31 cellular contexts compared by ENCODE assay signal in the genomic region with DNA sequence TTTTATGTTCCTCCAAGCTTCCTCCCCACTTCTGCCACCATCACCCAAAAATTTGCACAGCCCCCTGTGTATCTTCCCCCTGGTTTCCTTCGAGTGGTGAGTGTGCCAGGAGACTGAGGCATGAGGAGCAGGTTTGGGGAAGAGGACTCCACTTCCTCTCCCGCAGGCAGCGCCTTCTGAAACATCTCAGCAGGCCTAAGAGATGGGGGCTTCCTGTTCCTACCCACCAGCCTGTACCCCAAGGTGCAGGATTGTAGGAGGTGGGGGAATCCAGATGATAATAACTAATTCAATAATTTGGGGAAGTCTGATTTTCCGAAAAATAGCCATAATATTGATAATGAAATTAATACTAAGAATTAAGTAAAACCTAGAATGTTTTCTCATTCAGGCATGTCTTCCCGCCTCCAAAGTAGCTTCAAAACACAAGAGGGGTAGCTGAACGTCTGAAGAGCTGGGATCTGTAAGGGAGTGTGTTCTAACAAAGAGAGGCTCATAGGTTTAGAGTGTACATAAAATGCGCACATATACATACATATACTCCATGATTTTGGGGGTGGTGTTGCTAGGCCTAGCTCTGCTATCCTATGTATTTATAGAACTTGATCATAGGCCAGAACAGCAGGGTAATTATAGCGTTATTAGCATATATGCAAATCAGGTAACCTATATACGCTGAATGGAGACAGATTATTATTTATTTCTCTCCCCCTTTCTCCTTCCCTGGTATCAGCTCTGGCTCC.
"Had no signal": no experiment of that assay in that cellular context is flagged by ENCODE, and none has a peak within 500 bp of the region (broad histone marks: within the 10 kb centered on the region; RNA-seq: fewer than 3 reads in every experiment).

No MANE protein-coding gene starts in this region.

- H3K36me3 Mint-ChIP-seq: activated naive CD8-positive, alpha-beta T cell had no signal

- H3K4me3 ChIP-seq: body of pancreas, cardiac muscle cell, coronary artery, heart left ventricle, left lung, lung, mucosa of descending colon, ovary, right lobe of liver, thoracic aorta, vagina had no signal

- H3K9me3 ChIP-seq: body of pancreas, heart left ventricle, left lung, mucosa of descending colon, neutrophil, ovary, right lobe of liver, thoracic aorta, vagina had no signal

- H3K4me3 Mint-ChIP-seq: activated naive CD8-positive, alpha-beta T cell; effector memory CD8-positive, alpha-beta T cell; natural killer cell treated with Interleukin-12 subunit alpha and Interleukin-12 subunit beta and Interleukin-15 and Interleukin-18, amount 100 ng/mL, for 72 hours; stimulated activated naive CD8-positive, alpha-beta T cell treated with anti-CD3 and anti-CD28 coated beads, Interleukin-15, Interleukin-2, amounts not matched to agents 100 ng/mL and 50 ng/mL, for 24 hours had no signal

- FAIRE-seq: endothelial cell of umbilical vein, TTC549 had no signal

- H3K27me3 ChIP-seq: ovary had no signal

- H3K4me1 ChIP-seq: foreskin keratinocyte had no signal

- ATAC-seq: body of pancreas; effector memory CD8-positive, alpha-beta T cell; esophagus mucosa; foreskin keratinocyte; heart left ventricle; left lung; mucosa of descending colon; natural killer cell treated with Interleukin-12 subunit alpha and Interleukin-12 subunit beta and Interleukin-15 and Interleukin-18, amount 100 ng/mL, for 72 hours; right lobe of liver had no signal

- H3K27ac ChIP-seq: body of pancreas, cardiac muscle cell, coronary artery, foreskin keratinocyte, heart left ventricle, left lung, neutrophil, ovary, right lobe of liver, thoracic aorta, vagina, VCaP had no signal

- H3K36me3 ChIP-seq: cardiac muscle cell, heart left ventricle, left lung, neutrophil, ovary, right lobe of liver, thoracic aorta, vagina had no signal

- DNase-seq: activated CD4-positive, alpha-beta T cell treated with anti-CD3 and anti-CD28 coated beads for 4 hours; activated CD4-positive, alpha-beta T cell treated with anti-CD3 and anti-CD28 coated beads, Interleukin-2, amount 50 U/mL, for 4 hours; activated effector memory CD4-positive, alpha-beta T cell treated with Interleukin-2 at 50 U/mL for 16 hours; activated naive CD4-positive, alpha-beta T cell treated with Interleukin-2 at 50 U/mL for 16 hours; aorta; body of pancreas; cerebellar nuclear complex; effector memory CD8-positive, alpha-beta T cell; foreskin keratinocyte; heart left ventricle; kidney glomerular epithelial cell; left lung; mucosa of descending colon; ovary; right lobe of liver; stimulated activated CD4-positive, alpha-beta T cell treated with anti-CD3 and anti-CD28 coated beads, Interleukin-4, amount 100 ng/mL, for 1 hour; trophoblast cell had no signal

- H3K9me3 Mint-ChIP-seq: effector memory CD8-positive, alpha-beta T cell; natural killer cell treated with Interleukin-12 subunit alpha and Interleukin-12 subunit beta and Interleukin-15 and Interleukin-18, amount 100 ng/mL, for 72 hours; stimulated activated naive CD8-positive, alpha-beta T cell treated with anti-CD3 and anti-CD28 coated beads, Interleukin-15, Interleukin-2, amounts not matched to agents 100 ng/mL and 50 ng/mL, for 24 hours had no signal

- H3K27ac Mint-ChIP-seq: activated naive CD8-positive, alpha-beta T cell; effector memory CD8-positive, alpha-beta T cell; natural killer cell treated with Interleukin-12 subunit alpha and Interleukin-12 subunit beta and Interleukin-15 and Interleukin-18, amount 100 ng/mL, for 72 hours; progenitor cell of endocrine pancreas; stimulated activated naive CD8-positive, alpha-beta T cell treated with anti-CD3 and anti-CD28 coated beads, Interleukin-15, Interleukin-2, amounts not matched to agents 100 ng/mL and 50 ng/mL, for 24 hours had no signal
